ENCODE assay signal across 9 cellular contexts in the genomic region with DNA sequence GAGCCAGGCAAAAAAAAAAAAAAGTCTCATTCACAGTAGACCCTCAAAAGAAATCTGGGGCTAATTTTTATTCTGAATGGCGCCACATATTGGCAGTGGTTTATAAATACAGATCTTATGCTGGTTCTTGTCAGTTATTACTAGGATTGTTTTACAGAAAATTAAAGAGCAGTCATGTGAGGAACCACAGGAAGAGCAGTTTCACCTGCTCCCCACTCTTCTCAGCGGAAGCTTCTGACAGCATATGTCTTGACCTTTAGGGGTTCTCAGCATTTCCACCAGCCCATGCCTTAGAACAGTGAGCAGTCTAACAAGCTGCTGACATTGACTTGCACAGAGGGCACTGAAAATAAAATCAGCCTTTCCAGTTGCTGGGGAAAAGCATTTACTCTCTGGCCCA.
DNase-seq lines count a peak whose midpoint lies in the region; ATAC-seq and TF ChIP-seq lines count a peak whose summit lies in the region.
"Had no signal": no experiment of that assay in that cellular context is flagged by ENCODE, and none has a peak within 500 bp of the region (broad histone marks: within the 10 kb centered on the region; RNA-seq: fewer than 3 reads in every experiment).

No MANE protein-coding gene starts in this region.

- peak overlapping the region; percentile 97 for H3K27ac ChIP-seq in VCaP

- no peak for TF ChIP-seq CTCF in VCaP (conservative IDR thresholded peaks at IDR 0.05)

- peak; percentile 73 for ATAC-seq in GM19043 (IDR thresholded peaks at IDR 0.05; ENCODE audit: low read depth, unreplicated experiment)
- ATAC-seq in HG02852 (IDR thresholded peaks at IDR 0.05; ENCODE audit: unreplicated experiment), result peak; percentile 77
- ATAC-seq in stimulated activated naive CD8-positive, alpha-beta T cell treated with anti-CD3 and anti-CD28 coated beads, Interleukin-15, Interleukin-2, amounts not matched to agents 100 U/mL and 50 U/mL, for 24 hours, result peak; percentile 93

- DNase-seq in stimulated activated naive CD8-positive, alpha-beta T cell treated with anti-CD3 and anti-CD28 coated beads, Interleukin-15, Interleukin-2, amounts not matched to agents 100 U/mL and 50 U/mL, for 24 hours, result peak; percentile 22
- no peak for DNase-seq in NCI-H1092 treated with DMSO at 0.1 percent for 48 hours (lab: John Stamatoyannopoulos, UW)
- no peak for DNase-seq in NCI-H2196 (lab: John Stamatoyannopoulos, UW; ENCODE audit: unreplicated experiment)
- no peak for DNase-seq in GOT3 (lab: John Stamatoyannopoulos, UW)
- no peak for DNase-seq in RKO (ENCODE audit: low spot score)
- DNase-seq: effector CD8-positive, alpha-beta T cell had no signal
